ENCODE assay signal across 1 cellular context in the genomic region with DNA sequence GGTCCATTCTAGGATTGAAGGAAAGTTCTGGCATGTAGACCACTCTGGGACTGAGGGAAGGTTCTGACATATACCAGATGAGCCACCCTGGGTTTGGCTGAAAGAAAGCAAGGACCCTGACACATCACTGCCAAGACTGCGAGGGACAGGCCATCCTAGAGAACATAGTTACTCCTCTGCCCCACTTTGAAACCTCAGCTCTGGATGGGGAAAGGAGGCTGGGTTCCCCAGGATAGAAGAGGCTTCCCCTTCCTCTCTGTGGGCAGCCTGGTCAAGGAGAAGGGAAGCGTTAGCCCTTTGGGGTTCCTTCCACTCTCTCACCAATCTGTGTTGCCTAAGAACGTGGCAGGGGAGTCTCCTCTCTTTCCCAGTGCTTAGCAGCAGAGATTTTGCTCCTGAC.
TF ChIP-seq lines count a peak whose summit lies in the region.

No MANE protein-coding gene starts in this region.

TF ChIP-seq in WTC11, 78 proteins besides CTCF, POLR2A, EP300 and RAD21 (continued from another document):
- TF ChIP-seq, protein P1, sequence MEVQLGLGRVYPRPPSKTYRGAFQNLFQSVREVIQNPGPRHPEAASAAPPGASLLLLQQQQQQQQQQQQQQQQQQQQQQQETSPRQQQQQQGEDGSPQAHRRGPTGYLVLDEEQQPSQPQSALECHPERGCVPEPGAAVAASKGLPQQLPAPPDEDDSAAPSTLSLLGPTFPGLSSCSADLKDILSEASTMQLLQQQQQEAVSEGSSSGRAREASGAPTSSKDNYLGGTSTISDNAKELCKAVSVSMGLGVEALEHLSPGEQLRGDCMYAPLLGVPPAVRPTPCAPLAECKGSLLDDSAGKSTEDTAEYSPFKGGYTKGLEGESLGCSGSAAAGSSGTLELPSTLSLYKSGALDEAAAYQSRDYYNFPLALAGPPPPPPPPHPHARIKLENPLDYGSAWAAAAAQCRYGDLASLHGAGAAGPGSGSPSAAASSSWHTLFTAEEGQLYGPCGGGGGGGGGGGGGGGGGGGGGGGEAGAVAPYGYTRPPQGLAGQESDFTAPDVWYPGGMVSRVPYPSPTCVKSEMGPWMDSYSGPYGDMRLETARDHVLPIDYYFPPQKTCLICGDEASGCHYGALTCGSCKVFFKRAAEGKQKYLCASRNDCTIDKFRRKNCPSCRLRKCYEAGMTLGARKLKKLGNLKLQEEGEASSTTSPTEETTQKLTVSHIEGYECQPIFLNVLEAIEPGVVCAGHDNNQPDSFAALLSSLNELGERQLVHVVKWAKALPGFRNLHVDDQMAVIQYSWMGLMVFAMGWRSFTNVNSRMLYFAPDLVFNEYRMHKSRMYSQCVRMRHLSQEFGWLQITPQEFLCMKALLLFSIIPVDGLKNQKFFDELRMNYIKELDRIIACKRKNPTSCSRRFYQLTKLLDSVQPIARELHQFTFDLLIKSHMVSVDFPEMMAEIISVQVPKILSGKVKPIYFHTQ (CRISPR knock-in tag; IDR thresholded peaks at IDR 0.05): no peak
- no peak for TF ChIP-seq TEAD4 (CRISPR knock-in tag; IDR thresholded peaks at IDR 0.05)
- TF ChIP-seq, protein P2, sequence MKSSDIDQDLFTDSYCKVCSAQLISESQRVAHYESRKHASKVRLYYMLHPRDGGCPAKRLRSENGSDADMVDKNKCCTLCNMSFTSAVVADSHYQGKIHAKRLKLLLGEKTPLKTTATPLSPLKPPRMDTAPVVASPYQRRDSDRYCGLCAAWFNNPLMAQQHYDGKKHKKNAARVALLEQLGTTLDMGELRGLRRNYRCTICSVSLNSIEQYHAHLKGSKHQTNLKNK (CRISPR knock-in tag; IDR thresholded peaks at IDR 0.05): no peak
- TF ChIP-seq, protein P3, sequence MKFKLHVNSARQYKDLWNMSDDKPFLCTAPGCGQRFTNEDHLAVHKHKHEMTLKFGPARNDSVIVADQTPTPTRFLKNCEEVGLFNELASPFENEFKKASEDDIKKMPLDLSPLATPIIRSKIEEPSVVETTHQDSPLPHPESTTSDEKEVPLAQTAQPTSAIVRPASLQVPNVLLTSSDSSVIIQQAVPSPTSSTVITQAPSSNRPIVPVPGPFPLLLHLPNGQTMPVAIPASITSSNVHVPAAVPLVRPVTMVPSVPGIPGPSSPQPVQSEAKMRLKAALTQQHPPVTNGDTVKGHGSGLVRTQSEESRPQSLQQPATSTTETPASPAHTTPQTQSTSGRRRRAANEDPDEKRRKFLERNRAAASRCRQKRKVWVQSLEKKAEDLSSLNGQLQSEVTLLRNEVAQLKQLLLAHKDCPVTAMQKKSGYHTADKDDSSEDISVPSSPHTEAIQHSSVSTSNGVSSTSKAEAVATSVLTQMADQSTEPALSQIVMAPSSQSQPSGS (CRISPR knock-in tag; IDR thresholded peaks at IDR 0.05; ENCODE audit: borderline replicate concordance, low read depth): no peak
- TF ChIP-seq, protein P4, sequence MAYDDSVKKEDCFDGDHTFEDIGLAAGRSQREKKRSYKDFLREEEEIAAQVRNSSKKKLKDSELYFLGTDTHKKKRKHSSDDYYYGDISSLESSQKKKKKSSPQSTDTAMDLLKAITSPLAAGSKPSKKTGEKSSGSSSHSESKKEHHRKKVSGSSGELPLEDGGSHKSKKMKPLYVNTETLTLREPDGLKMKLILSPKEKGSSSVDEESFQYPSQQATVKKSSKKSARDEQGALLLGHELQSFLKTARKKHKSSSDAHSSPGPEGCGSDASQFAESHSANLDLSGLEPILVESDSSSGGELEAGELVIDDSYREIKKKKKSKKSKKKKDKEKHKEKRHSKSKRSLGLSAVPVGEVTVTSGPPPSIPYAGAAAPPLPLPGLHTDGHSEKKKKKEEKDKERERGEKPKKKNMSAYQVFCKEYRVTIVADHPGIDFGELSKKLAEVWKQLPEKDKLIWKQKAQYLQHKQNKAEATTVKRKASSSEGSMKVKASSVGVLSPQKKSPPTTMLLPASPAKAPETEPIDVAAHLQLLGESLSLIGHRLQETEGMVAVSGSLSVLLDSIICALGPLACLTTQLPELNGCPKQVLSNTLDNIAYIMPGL (CRISPR knock-in tag; IDR thresholded peaks at IDR 0.05): no peak
- TF ChIP-seq, protein P5, sequence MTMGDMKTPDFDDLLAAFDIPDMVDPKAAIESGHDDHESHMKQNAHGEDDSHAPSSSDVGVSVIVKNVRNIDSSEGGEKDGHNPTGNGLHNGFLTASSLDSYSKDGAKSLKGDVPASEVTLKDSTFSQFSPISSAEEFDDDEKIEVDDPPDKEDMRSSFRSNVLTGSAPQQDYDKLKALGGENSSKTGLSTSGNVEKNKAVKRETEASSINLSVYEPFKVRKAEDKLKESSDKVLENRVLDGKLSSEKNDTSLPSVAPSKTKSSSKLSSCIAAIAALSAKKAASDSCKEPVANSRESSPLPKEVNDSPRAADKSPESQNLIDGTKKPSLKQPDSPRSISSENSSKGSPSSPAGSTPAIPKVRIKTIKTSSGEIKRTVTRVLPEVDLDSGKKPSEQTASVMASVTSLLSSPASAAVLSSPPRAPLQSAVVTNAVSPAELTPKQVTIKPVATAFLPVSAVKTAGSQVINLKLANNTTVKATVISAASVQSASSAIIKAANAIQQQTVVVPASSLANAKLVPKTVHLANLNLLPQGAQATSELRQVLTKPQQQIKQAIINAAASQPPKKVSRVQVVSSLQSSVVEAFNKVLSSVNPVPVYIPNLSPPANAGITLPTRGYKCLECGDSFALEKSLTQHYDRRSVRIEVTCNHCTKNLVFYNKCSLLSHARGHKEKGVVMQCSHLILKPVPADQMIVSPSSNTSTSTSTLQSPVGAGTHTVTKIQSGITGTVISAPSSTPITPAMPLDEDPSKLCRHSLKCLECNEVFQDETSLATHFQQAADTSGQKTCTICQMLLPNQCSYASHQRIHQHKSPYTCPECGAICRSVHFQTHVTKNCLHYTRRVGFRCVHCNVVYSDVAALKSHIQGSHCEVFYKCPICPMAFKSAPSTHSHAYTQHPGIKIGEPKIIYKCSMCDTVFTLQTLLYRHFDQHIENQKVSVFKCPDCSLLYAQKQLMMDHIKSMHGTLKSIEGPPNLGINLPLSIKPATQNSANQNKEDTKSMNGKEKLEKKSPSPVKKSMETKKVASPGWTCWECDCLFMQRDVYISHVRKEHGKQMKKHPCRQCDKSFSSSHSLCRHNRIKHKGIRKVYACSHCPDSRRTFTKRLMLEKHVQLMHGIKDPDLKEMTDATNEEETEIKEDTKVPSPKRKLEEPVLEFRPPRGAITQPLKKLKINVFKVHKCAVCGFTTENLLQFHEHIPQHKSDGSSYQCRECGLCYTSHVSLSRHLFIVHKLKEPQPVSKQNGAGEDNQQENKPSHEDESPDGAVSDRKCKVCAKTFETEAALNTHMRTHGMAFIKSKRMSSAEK (CRISPR knock-in tag; IDR thresholded peaks at IDR 0.05; ENCODE audit: borderline replicate concordance): no peak
- TF ChIP-seq, protein P6, sequence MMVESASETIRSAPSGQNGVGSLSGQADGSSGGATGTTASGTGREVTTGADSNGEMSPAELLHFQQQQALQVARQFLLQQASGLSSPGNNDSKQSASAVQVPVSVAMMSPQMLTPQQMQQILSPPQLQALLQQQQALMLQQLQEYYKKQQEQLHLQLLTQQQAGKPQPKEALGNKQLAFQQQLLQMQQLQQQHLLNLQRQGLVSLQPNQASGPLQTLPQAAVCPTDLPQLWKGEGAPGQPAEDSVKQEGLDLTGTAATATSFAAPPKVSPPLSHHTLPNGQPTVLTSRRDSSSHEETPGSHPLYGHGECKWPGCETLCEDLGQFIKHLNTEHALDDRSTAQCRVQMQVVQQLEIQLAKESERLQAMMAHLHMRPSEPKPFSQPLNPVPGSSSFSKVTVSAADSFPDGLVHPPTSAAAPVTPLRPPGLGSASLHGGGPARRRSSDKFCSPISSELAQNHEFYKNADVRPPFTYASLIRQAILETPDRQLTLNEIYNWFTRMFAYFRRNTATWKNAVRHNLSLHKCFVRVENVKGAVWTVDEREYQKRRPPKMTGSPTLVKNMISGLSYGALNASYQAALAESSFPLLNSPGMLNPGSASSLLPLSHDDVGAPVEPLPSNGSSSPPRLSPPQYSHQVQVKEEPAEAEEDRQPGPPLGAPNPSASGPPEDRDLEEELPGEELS (CRISPR knock-in tag; IDR thresholded peaks at IDR 0.05): no peak
- no peak for TF ChIP-seq ZNF396 (CRISPR knock-in tag; IDR thresholded peaks at IDR 0.05; ENCODE audit: borderline replicate concordance)
- no peak for TF ChIP-seq TP53 (CRISPR knock-in tag; IDR thresholded peaks at IDR 0.05)
- TF ChIP-seq SOX15 (CRISPR knock-in tag; IDR thresholded peaks at IDR 0.05): no peak
- TF ChIP-seq JUN (CRISPR knock-in tag; IDR thresholded peaks at IDR 0.05): no peak
TF ChIP-seq in WTC11: peak in this region for 0.
